In the genomic region with DNA sequence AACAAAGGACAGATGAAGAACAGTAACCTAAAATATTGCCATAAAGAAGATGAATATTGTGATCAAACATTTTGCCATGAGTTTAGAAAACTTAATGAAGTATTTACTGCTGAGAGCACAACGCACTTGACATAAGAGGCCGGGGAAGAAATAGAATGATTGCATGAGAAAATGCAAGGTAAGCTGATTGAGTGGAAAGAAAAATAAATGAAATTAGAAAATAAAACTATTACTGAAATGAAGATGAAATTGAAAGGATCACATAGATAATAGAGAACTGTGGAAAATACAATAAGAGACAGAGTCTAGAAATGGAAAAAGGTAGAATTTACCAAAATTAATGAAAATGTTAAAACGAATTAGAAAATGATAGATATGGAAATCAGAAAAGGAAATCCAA, we compare ENCODE assay signal across 17 cellular contexts. TPM values are rescaled to one million over a fixed set of nuclear protein-coding genes. Genes with fewer than 3 reads are reported as not detected.
DNase-seq lines count a peak whose midpoint lies in the region; ATAC-seq, FAIRE-seq and TF ChIP-seq lines count a peak whose summit lies in the region.
"Had no signal": no experiment of that assay in that cellular context is flagged by ENCODE, and none has a peak within 500 bp of the region (broad histone marks: within the 10 kb centered on the region; RNA-seq: fewer than 3 reads in every experiment).

No MANE protein-coding gene starts in this region.

- no peak overlapping the region for H3K27ac ChIP-seq in astrocyte (ENCODE audit: low read depth, low read length)
- H3K27ac ChIP-seq: HL-60, left lung, RWPE1 had no signal

- H3K4me2 ChIP-seq in Loucy (ENCODE audit: low read depth, low read length, poor library complexity, severe bottlenecking), result peak overlapping the region; percentile 30
- H3K4me2 ChIP-seq in astrocyte (ENCODE audit: low read length), result no peak overlapping the region

- H3K4me3 ChIP-seq in Loucy (ENCODE audit: low read length, poor library complexity, severe bottlenecking), result no peak overlapping the region
- H3K4me3 ChIP-seq in astrocyte (ENCODE audit: insufficient read depth, low read depth, low read length), result no peak overlapping the region
- H3K4me3 ChIP-seq: left lung had no signal

- no peak overlapping the region for H3K9ac ChIP-seq in Loucy (ENCODE audit: low read depth, low read length, poor library complexity, severe bottlenecking)
- H3K9ac ChIP-seq in astrocyte (ENCODE audit: low read length), result no peak overlapping the region

- H3K9me2 ChIP-seq in Loucy (replicated peaks; ENCODE audit: low read depth, low read length), result no peaks in the 10 kb centered on the region

- peaks cover 51% of the 10 kb centered on the region for H3K36me3 Mint-ChIP-seq in activated CD8-positive, alpha-beta memory T cell treated with anti-CD3 and anti-CD28 coated beads, Interleukin-2, amount 10 ng/mL, durations not matched to agents 7 days and 5 days
- peaks cover 8% of the 10 kb centered on the region for H3K36me3 Mint-ChIP-seq in astrocyte (ENCODE audit: low read depth, unreplicated experiment)
- peaks cover 42% of the 10 kb centered on the region for H3K36me3 Mint-ChIP-seq in osteocyte (ENCODE audit: unreplicated experiment)

- H3K79me2 ChIP-seq in Loucy (ENCODE audit: insufficient read depth, low read length) (peaks cover 86% of the 10 kb centered on the region), astrocyte (ENCODE audit: insufficient read depth, low read length) (peaks cover 97% of the 10 kb centered on the region)

- H2AFZ ChIP-seq in Loucy (ENCODE audit: low read length), result no peak overlapping the region
- H2AFZ ChIP-seq in astrocyte (ENCODE audit: low read depth, low read length), result no peak overlapping the region

- H3K4me1 ChIP-seq in Loucy (ENCODE audit: insufficient read depth, low read length, poor library complexity, severe bottlenecking), result peaks cover 16% of the 10 kb centered on the region
- H3K4me1 ChIP-seq in astrocyte (ENCODE audit: insufficient read depth, low read length), result no peaks in the 10 kb centered on the region

- H4K20me1 ChIP-seq in Loucy (ENCODE audit: insufficient read depth, low read length, poor library complexity, severe bottlenecking) (peaks cover 30% of the 10 kb centered on the region), astrocyte (ENCODE audit: insufficient read depth, low read length) (peaks cover 82% of the 10 kb centered on the region)

- peak overlapping the region; percentile 9 for H3K4me3 Mint-ChIP-seq in activated CD8-positive, alpha-beta memory T cell treated with anti-CD3 and anti-CD28 coated beads, Interleukin-2, amount 10 ng/mL, durations not matched to agents 7 days and 5 days
- H3K4me3 Mint-ChIP-seq in astrocyte (ENCODE audit: unreplicated experiment) (no peak overlapping the region), osteocyte (ENCODE audit: unreplicated experiment) (no peak overlapping the region)
- H3K4me3 Mint-ChIP-seq: activated B cell treated with CpG ODN at 0.5 μM for 24 hours had no signal

- no peaks in the 10 kb centered on the region for H3K9me3 Mint-ChIP-seq in activated CD8-positive, alpha-beta memory T cell treated with anti-CD3 and anti-CD28 coated beads, Interleukin-2, amount 10 ng/mL, durations not matched to agents 7 days and 5 days (ENCODE audit: low read depth)
- H3K9me3 Mint-ChIP-seq in astrocyte (ENCODE audit: unreplicated experiment), result no peaks in the 10 kb centered on the region
- H3K9me3 Mint-ChIP-seq in osteocyte (ENCODE audit: unreplicated experiment), result no peaks in the 10 kb centered on the region
- H3K9me3 Mint-ChIP-seq: activated B cell treated with CpG ODN at 0.5 μM for 24 hours had no signal

- peak overlapping the region; percentile 83 for H3K27ac Mint-ChIP-seq in activated CD8-positive, alpha-beta memory T cell treated with anti-CD3 and anti-CD28 coated beads, Interleukin-2, amount 10 ng/mL, durations not matched to agents 7 days and 5 days
- H3K27ac Mint-ChIP-seq in astrocyte (ENCODE audit: unreplicated experiment) (peak overlapping the region; percentile 1), osteocyte (ENCODE audit: unreplicated experiment) (peak overlapping the region; percentile 1)
- H3K27ac Mint-ChIP-seq: activated B cell treated with CpG ODN at 0.5 μM for 24 hours had no signal

- no peak for DNase-seq in activated CD8-positive, alpha-beta memory T cell treated with anti-CD3 and anti-CD28 coated beads, Interleukin-2, amount 10 ng/mL, durations not matched to agents 7 days and 5 days
- no peak for DNase-seq in activated CD8-positive, alpha-beta memory T cell treated with anti-CD3 and anti-CD28 coated beads, Interleukin-2, amount 50 U/mL, for 48 hours
- no peak for DNase-seq in astrocyte (ENCODE audit: low read depth)
- DNase-seq in osteocyte (ENCODE audit: extremely low spot score, unreplicated experiment), result no peak
- DNase-seq in NCI-H2171 treated with DMSO at 0.1 percent for 48 hours (lab: John Stamatoyannopoulos, UW), result no peak
- DNase-seq in glomerular visceral epithelial cell (ENCODE audit: extremely low spot score), result no peak
- DNase-seq: activated B cell treated with CpG ODN at 0.5 μM for 24 hours; activated CD8-positive, alpha-beta memory T cell treated with anti-CD3 and anti-CD28 coated beads, Interleukin-2, amount 50 U/mL, for 4 hours; anterior cingulate cortex; KG1; left lung; NCI-H1092 treated with DMSO at 0.1 percent for 48 hours; NCI-H82 had no signal

- TF ChIP-seq CTCF in Loucy (conservative IDR thresholded peaks at IDR 0.05; ENCODE audit: low read length) (no peak), astrocyte (IDR thresholded peaks at IDR 0.05; ENCODE audit: insufficient read depth, low read depth, low read length) (no peak), osteocyte (IDR thresholded peaks at IDR 0.05) (no peak)

- no peaks in the 10 kb centered on the region for H3K27me3 Mint-ChIP-seq in activated CD8-positive, alpha-beta memory T cell treated with anti-CD3 and anti-CD28 coated beads, Interleukin-2, amount 10 ng/mL, durations not matched to agents 7 days and 5 days
- H3K27me3 Mint-ChIP-seq in astrocyte (ENCODE audit: low read depth, unreplicated experiment) (no peaks in the 10 kb centered on the region), osteocyte (ENCODE audit: unreplicated experiment) (no peaks in the 10 kb centered on the region)
- H3K27me3 Mint-ChIP-seq: activated B cell treated with CpG ODN at 0.5 μM for 24 hours had no signal

- H3F3A ChIP-seq in Loucy (ENCODE audit: low read depth), result no peaks in the 10 kb centered on the region

- H3K27me3 ChIP-seq in Loucy (ENCODE audit: insufficient read depth, low read length, poor library complexity, severe bottlenecking), result no peaks in the 10 kb centered on the region
- no peaks in the 10 kb centered on the region for H3K27me3 ChIP-seq in astrocyte (ENCODE audit: insufficient read depth, low read length)
- H3K27me3 ChIP-seq: left lung had no signal

- CTCF ChIA-PET in activated CD8-positive, alpha-beta memory T cell treated with anti-CD3 and anti-CD28 coated beads, Interleukin-2, amount 10 ng/mL, durations not matched to agents 7 days and 5 days (lab: Charles Lee), result interaction anchor here (1.2 to 1.5 kb wide), 2 partner anchors 10 to 16 kb away, joined by 3 to 6 read pairs; partner anchors contain the start of gene RAB18

- H3K9me3 ChIP-seq in Loucy (ENCODE audit: insufficient read depth, low read depth, low read length), result no peaks in the 10 kb centered on the region
- no peaks in the 10 kb centered on the region for H3K9me3 ChIP-seq in astrocyte (ENCODE audit: insufficient read depth, low read depth, low read length)
- H3K9me3 ChIP-seq: left lung had no signal

- ATAC-seq in activated CD8-positive, alpha-beta memory T cell treated with anti-CD3 and anti-CD28 coated beads, Interleukin-2, amount 10 ng/mL, durations not matched to agents 7 days and 5 days, result no peak
- ATAC-seq in HG02623 (IDR thresholded peaks at IDR 0.05; ENCODE audit: unreplicated experiment), result no peak

- H3K36me3 ChIP-seq in Loucy (ENCODE audit: insufficient read depth, low read length), result peaks cover 16% of the 10 kb centered on the region; the same call in 1 of the 2 replicates
- H3K36me3 ChIP-seq in astrocyte (ENCODE audit: insufficient read depth, low read length), result peaks cover 11% of the 10 kb centered on the region

- H3K4me1 Mint-ChIP-seq in activated CD8-positive, alpha-beta memory T cell treated with anti-CD3 and anti-CD28 coated beads, Interleukin-2, amount 10 ng/mL, durations not matched to agents 7 days and 5 days, result peaks cover 40% of the 10 kb centered on the region
- peaks cover 24% of the 10 kb centered on the region for H3K4me1 Mint-ChIP-seq in astrocyte (ENCODE audit: low read depth, unreplicated experiment)
- H3K4me1 Mint-ChIP-seq in osteocyte (ENCODE audit: unreplicated experiment), result peaks cover 30% of the 10 kb centered on the region

- no peak for FAIRE-seq in astrocyte (lab: Jason Lieb, UNC)

RNA-seq across cellular contexts. Expression of gene RAB18, which starts 10.1 kb away (rescaled TPM):
- 10 to 100 TPM; 52.3 to 61.2 TPM for total RNA-seq in activated CD8-positive, alpha-beta memory T cell treated with anti-CD3 and anti-CD28 coated beads, Interleukin-2, amount 10 ng/mL, durations not matched to agents 7 days and 5 days
- total RNA-seq in astrocyte (162 and 179 TPM in 2 replicates), osteocyte (139 and 142 TPM in 2 replicates)

Comparison
In these comparisons a context has a peak if more than half of its experiments do, and no peak if none do; other contexts are left out.
1. H3K27ac Mint-ChIP-seq: peak in every context shown above with its lines; median percentile 83 in activated CD8-positive, alpha-beta memory T cell treated with anti-CD3 and anti-CD28 coated beads, Interleukin-2, amount 10 ng/mL, durations not matched to agents 7 days and 5 days; 1 in astrocyte; 1 in osteocyte.